In the genomic region with DNA sequence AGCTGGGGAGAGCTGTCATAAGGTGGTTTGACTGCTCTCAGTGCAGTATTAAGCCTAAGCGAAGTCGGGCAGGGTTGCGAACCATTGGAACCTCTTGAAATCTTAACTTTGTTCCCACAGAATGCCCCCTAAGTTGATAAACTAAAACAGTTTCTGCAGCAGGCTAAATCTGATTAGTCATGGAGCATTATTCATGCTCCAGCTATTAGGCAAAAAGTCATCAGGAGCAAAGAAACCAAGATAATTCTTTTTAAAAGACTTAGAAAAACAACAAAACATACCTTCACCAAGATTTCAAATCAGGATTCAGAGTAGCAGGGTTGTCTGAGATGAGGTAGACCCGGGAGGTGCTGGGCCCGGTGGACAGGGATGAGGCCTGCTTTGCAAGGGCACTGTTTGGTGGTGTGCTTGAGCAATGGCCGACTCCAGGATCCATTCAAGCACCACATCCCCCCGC, we compare ENCODE assay signal across 12 cellular contexts.
DNase-seq lines count a peak whose midpoint lies in the region; ATAC-seq and TF ChIP-seq lines count a peak whose summit lies in the region.
"Had no signal": no experiment of that assay in that cellular context is flagged by ENCODE, and none has a peak within 500 bp of the region (broad histone marks: within the 10 kb centered on the region; RNA-seq: fewer than 3 reads in every experiment).

No MANE protein-coding gene starts in this region.

- H3K4me2 ChIP-seq in skeletal muscle satellite cell (ENCODE audit: low read length), result peak overlapping the region; percentile 62

- peak overlapping the region; percentile 87 for H3K9ac ChIP-seq in adipocyte (ENCODE audit: low read length)
- H3K9ac ChIP-seq in skeletal muscle satellite cell (ENCODE audit: low read depth, low read length), result peak overlapping the region; percentile 87

- TF ChIP-seq CTCF in fibroblast of villous mesenchyme (IDR thresholded peaks at IDR 0.05; ENCODE audit: insufficient read depth, low read depth, low read length), result no peak

- H3K9me3 ChIP-seq in adipocyte (ENCODE audit: control insufficient read depth, low read length) (no peaks in the 10 kb centered on the region), skeletal muscle satellite cell (replicated peaks; ENCODE audit: low read length) (no peaks in the 10 kb centered on the region)
- H3K9me3 ChIP-seq: Caco-2 had no signal

- H3K27ac Mint-ChIP-seq in effector memory CD8-positive, alpha-beta T cell, result no peak overlapping the region
- H3K27ac Mint-ChIP-seq: activated T-helper 2 cell treated with anti-CD3 and anti-CD28 coated beads, Interferon-gamma antibody, Interleukin-2, Interleukin-4, amounts not matched to agents 10 μg/mL and 5 μg/mL and 100 μg/mL, durations not matched to agents 14 hours and 24 hours and 36 hours had no signal

- no peak for ATAC-seq in GM21367 (IDR thresholded peaks at IDR 0.05; ENCODE audit: unreplicated experiment)
- ATAC-seq in effector memory CD8-positive, alpha-beta T cell (replicated peaks), result no peak
- ATAC-seq: HepG2 had no signal

- no peaks in the 10 kb centered on the region for H3K9me3 Mint-ChIP-seq in effector memory CD8-positive, alpha-beta T cell
- H3K9me3 Mint-ChIP-seq: activated T-helper 2 cell treated with anti-CD3 and anti-CD28 coated beads, Interferon-gamma antibody, Interleukin-2, Interleukin-4, amounts not matched to agents 10 μg/mL and 5 μg/mL and 100 μg/mL, durations not matched to agents 14 hours and 24 hours and 36 hours had no signal

- H3K36me3 Mint-ChIP-seq in effector memory CD8-positive, alpha-beta T cell (ENCODE audit: insufficient read depth), result no peaks in the 10 kb centered on the region

- H3K27me3 ChIP-seq in adipocyte (replicated peaks; ENCODE audit: control insufficient read depth, insufficient read depth, low read length), result no peaks in the 10 kb centered on the region
- no peaks in the 10 kb centered on the region for H3K27me3 ChIP-seq in skeletal muscle satellite cell (ENCODE audit: control insufficient read depth, insufficient read depth, low read length)

- peak; percentile 27 for DNase-seq in GM03348 (ENCODE audit: low spot score)
- DNase-seq in adipocyte (ENCODE audit: low read depth), result peak; percentile 65
- peak; percentile 59 for DNase-seq in fibroblast of villous mesenchyme (ENCODE audit: low read depth)
- DNase-seq in NCI-H1092 treated with DMSO at 0.1 percent for 48 hours (lab: John Stamatoyannopoulos, UW), result no peak
- DNase-seq in occipital lobe (lab: John Stamatoyannopoulos, UW), result no peak
- no peak for DNase-seq in effector memory CD8-positive, alpha-beta T cell
- DNase-seq: Caco-2, NCI-H748 treated with DMSO at 0.1 percent for 48 hours had no signal

- H3K4me3 ChIP-seq in adipocyte (ENCODE audit: low read length) (peak overlapping the region; percentile 19), fibroblast of villous mesenchyme (ENCODE audit: low read depth, low read length) (no peak overlapping the region), skeletal muscle satellite cell (ENCODE audit: low read length) (peak overlapping the region; percentile 39)

- H3K36me3 ChIP-seq in adipocyte (ENCODE audit: control insufficient read depth, insufficient read depth, low read length, severe bottlenecking) (no peaks in the 10 kb centered on the region), skeletal muscle satellite cell (ENCODE audit: insufficient read depth, low read length) (no peaks in the 10 kb centered on the region)

- H3K4me1 Mint-ChIP-seq in effector memory CD8-positive, alpha-beta T cell (ENCODE audit: low read depth in 2 of 2), result peaks cover 3% of the 10 kb centered on the region in 2 donors

- peaks cover 0 to 9% of the 10 kb centered on the region in 2 donors for H3K27me3 Mint-ChIP-seq in effector memory CD8-positive, alpha-beta T cell

- H3K4me1 ChIP-seq in adipocyte (ENCODE audit: control insufficient read depth, insufficient read depth, low read length) (peaks cover 51% of the 10 kb centered on the region), skeletal muscle satellite cell (ENCODE audit: control insufficient read depth, insufficient read depth, low read length) (peaks cover 58% of the 10 kb centered on the region)

- H3K4me3 Mint-ChIP-seq in effector memory CD8-positive, alpha-beta T cell, result no peak overlapping the region

Comparison
In these comparisons a context has a peak if more than half of its experiments do, and no peak if none do; other contexts are left out.
1. DNase-seq: peak in GM03348 (single experiment), adipocyte (single experiment) and fibroblast of villous mesenchyme (single experiment); none in NCI-H1092 treated with DMSO at 0.1 percent for 48 hours (single experiment), occipital lobe (single experiment) and effector memory CD8-positive, alpha-beta T cell (0 of 3).